23 cellular contexts compared by ENCODE assay signal in the genomic region with DNA sequence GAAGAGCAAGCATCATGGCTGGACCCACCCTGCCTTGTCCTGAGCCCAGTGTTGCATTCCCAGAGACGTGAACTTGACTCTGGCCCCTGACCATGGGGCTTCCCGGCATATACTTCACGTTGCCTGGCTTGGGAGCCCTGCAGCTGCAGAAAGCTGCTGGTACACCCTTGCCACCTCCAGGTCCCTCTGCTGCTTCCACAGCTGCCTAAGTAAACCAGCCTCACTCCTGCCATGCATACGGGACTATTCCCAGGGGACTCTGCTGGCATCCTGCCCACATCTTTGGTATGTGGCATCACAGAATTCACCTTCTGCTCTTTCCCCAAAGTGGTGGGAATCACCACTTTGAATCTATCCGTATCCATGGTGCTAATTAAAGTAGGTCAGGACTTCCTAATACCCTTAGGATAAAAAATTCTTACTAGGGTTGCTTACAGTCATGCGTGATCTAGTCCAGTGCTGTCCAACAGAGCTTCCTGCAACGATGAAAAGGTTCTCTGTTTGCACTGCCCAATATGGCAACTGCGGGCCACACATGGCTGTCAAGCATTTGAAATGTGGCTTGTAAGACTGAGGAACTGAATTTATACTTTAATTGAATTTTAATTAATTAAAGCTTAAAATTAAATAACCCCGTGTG.
DNase-seq lines count a peak whose midpoint lies in the region; ATAC-seq and TF ChIP-seq lines count a peak whose summit lies in the region.
"Had no signal": no experiment of that assay in that cellular context is flagged by ENCODE, and none has a peak within 500 bp of the region (broad histone marks: within the 10 kb centered on the region; RNA-seq: fewer than 3 reads in every experiment).

No MANE protein-coding gene starts in this region.

- no peak overlapping the region for H3K9ac ChIP-seq in SK-N-MC (ENCODE audit: insufficient read length)

- H3K36me3 ChIP-seq in BE2C = no peaks in the 10 kb centered on the region
- H3K36me3 ChIP-seq in SK-N-MC (ENCODE audit: insufficient read depth, low read length) = no peaks in the 10 kb centered on the region
- no peaks in the 10 kb centered on the region for H3K36me3 ChIP-seq in GM23338 (ENCODE audit: insufficient read depth)
- H3K36me3 ChIP-seq: heart left ventricle had no signal

- no peaks in the 10 kb centered on the region for H3F3A ChIP-seq in GM23338 (replicated peaks; ENCODE audit: low read depth)

- peaks cover 13% of the 10 kb centered on the region; the same call in 1 of the 2 replicates for H3K9me2 ChIP-seq in GM23338 (ENCODE audit: insufficient read depth)

- DNase-seq in BE2C (peak; percentile 79), DMS79 (lab: John Stamatoyannopoulos, UW) (peak; percentile 81), NCI-H2107 treated with DMSO at 0.1 percent for 48 hours (lab: John Stamatoyannopoulos, UW; ENCODE audit: unreplicated experiment) (peak; percentile 44), SK-N-MC (ENCODE audit: low read depth, low spot score) (peak; percentile 18), ureter (ENCODE audit: low spot score) (no peak), Kasumi-1 (lab: John Stamatoyannopoulos, UW) (no peak), GM23338 (ENCODE audit: low spot score) (no peak)
- DNase-seq: activated CD4-positive, alpha-beta T cell treated with anti-CD3 and anti-CD28 coated beads, Interleukin-2, amount 50 U/mL, for 48 hours; activated T-cell treated with anti-CD3 and anti-CD28 coated beads, Interleukin-2, amount 50 U/mL, for 4 hours; Caco-2; endodermal cell; heart left ventricle; HFFc6; KG1; NCI-H146; occipital lobe; right cardiac atrium; stimulated activated naive CD4-positive, alpha-beta T cell treated with Interleukin-2 at 50 U/mL for 16 hours had no signal

- H3K4me1 ChIP-seq in BE2C (peaks cover 13% of the 10 kb centered on the region), GM23338 (ENCODE audit: insufficient read depth) (no peaks in the 10 kb centered on the region)
- H3K4me1 ChIP-seq: Caco-2, heart left ventricle, tibial nerve had no signal

- H3K4me3 ChIP-seq in BE2C (ENCODE audit: low read depth, low read length) (no peak overlapping the region), SK-N-MC (no peak overlapping the region), GM23338 (no peak overlapping the region)
- H3K4me3 ChIP-seq: heart left ventricle, tibial nerve had no signal

- H3K27me3 ChIP-seq in BE2C (no peaks in the 10 kb centered on the region), GM23338 (ENCODE audit: insufficient read depth) (no peaks in the 10 kb centered on the region)
- H3K27me3 ChIP-seq: tibial nerve had no signal

- H3K27me3 Mint-ChIP-seq in GM23338 (ENCODE audit: insufficient read depth, low read depth, poor library complexity) = peaks cover 23% of the 10 kb centered on the region

- H2AFZ ChIP-seq in GM23338 = no peak overlapping the region

- no peaks in the 10 kb centered on the region for H4K20me1 ChIP-seq in GM23338 (replicated peaks; ENCODE audit: insufficient read depth)

- no peaks in the 10 kb centered on the region for H3K79me2 ChIP-seq in GM23338 (replicated peaks; ENCODE audit: insufficient read depth)

- H3K36me3 Mint-ChIP-seq in GM23338 (ENCODE audit: low read depth) = no peaks in the 10 kb centered on the region
- H3K36me3 Mint-ChIP-seq: activated naive CD4-positive, alpha-beta T cell treated with anti-CD3 and anti-CD28 coated beads, Interleukin-2, amount 50 U/mL, for 24 hours had no signal

- peaks cover 8% of the 10 kb centered on the region for H3K4me1 Mint-ChIP-seq in GM23338
- H3K4me1 Mint-ChIP-seq: activated naive CD4-positive, alpha-beta T cell treated with anti-CD3 and anti-CD28 coated beads, Interleukin-2, amount 50 U/mL, for 24 hours had no signal

- no peaks in the 10 kb centered on the region for H3K9me3 Mint-ChIP-seq in GM23338
- H3K9me3 Mint-ChIP-seq: activated naive CD4-positive, alpha-beta T cell treated with anti-CD3 and anti-CD28 coated beads, Interleukin-2, amount 50 U/mL, for 24 hours; activated T-cell treated with anti-CD3 and anti-CD28 coated beads, Interleukin-2, amount 50 U/mL, for 4 hours; endodermal cell; T-helper 1 cell treated with Interleukin-12 subunit alpha and Interleukin-12 subunit beta and Interleukin-4 antibody, amounts not matched to agents 30 μg/mL and 1 μg/mL, for 36 hours had no signal

- H3K4me3 Mint-ChIP-seq in GM23338 = no peak overlapping the region
- H3K4me3 Mint-ChIP-seq: activated naive CD4-positive, alpha-beta T cell treated with anti-CD3 and anti-CD28 coated beads, Interleukin-2, amount 50 U/mL, for 24 hours; activated T-cell treated with anti-CD3 and anti-CD28 coated beads, Interleukin-2, amount 50 U/mL, for 4 hours; endodermal cell; HFFc6; T-helper 1 cell treated with Interleukin-12 subunit alpha and Interleukin-12 subunit beta and Interleukin-4 antibody, amounts not matched to agents 30 μg/mL and 1 μg/mL, for 36 hours had no signal

- no peaks in the 10 kb centered on the region for H3K9me3 ChIP-seq in BE2C
- no peaks in the 10 kb centered on the region for H3K9me3 ChIP-seq in SK-N-MC (ENCODE audit: low read depth, low read length)
- H3K9me3 ChIP-seq: Caco-2, heart left ventricle, tibial nerve had no signal

- H3K27ac ChIP-seq in SK-N-MC (no peak overlapping the region), GM23338 (ENCODE audit: low read depth) (no peak overlapping the region)
- H3K27ac ChIP-seq: heart left ventricle, tibial nerve, VCaP had no signal

- ATAC-seq in GM23338 (no peak), HG02610 (IDR thresholded peaks at IDR 0.05; ENCODE audit: unreplicated experiment) (no peak)
- ATAC-seq: activated T-cell treated with anti-CD3 and anti-CD28 coated beads, Interleukin-2, amount 50 U/mL, for 4 hours; heart left ventricle; right cardiac atrium had no signal

- no peak overlapping the region for H3K4me2 ChIP-seq in GM23338

- TF ChIP-seq CTCF in BE2C (IDR thresholded peaks at IDR 0.05; ENCODE audit: low read depth, low read length) (no peak), GM23338 (conservative IDR thresholded peaks at IDR 0.05; ENCODE audit: low read depth in 2 of 2) (no peak)

- no peak overlapping the region for H3K27ac Mint-ChIP-seq in GM23338
- H3K27ac Mint-ChIP-seq: activated naive CD4-positive, alpha-beta T cell treated with anti-CD3 and anti-CD28 coated beads, Interleukin-2, amount 50 U/mL, for 24 hours; endodermal cell; HFFc6; T-helper 1 cell treated with Interleukin-12 subunit alpha and Interleukin-12 subunit beta and Interleukin-4 antibody, amounts not matched to agents 30 μg/mL and 1 μg/mL, for 36 hours had no signal

TF ChIP-seq in GM23338, 12 proteins besides CTCF, POLR2A, EP300 and RAD21:
- TF ChIP-seq EZH2phosphoT487 (IDR thresholded peaks at IDR 0.05; ENCODE audit: unreplicated experiment) (no peak), ZNF114 (CRISPR knock-in tag; IDR thresholded peaks at IDR 0.05) (no peak), EZH2 (IDR thresholded peaks at IDR 0.05; ENCODE audit: low read depth, unreplicated experiment) (no peak), JUNB (IDR thresholded peaks at IDR 0.05; ENCODE audit: unreplicated experiment) (no peak), ZNF331 (CRISPR knock-in tag; IDR thresholded peaks at IDR 0.05; ENCODE audit: low read depth) (no peak)
- TF ChIP-seq, protein P1, sequence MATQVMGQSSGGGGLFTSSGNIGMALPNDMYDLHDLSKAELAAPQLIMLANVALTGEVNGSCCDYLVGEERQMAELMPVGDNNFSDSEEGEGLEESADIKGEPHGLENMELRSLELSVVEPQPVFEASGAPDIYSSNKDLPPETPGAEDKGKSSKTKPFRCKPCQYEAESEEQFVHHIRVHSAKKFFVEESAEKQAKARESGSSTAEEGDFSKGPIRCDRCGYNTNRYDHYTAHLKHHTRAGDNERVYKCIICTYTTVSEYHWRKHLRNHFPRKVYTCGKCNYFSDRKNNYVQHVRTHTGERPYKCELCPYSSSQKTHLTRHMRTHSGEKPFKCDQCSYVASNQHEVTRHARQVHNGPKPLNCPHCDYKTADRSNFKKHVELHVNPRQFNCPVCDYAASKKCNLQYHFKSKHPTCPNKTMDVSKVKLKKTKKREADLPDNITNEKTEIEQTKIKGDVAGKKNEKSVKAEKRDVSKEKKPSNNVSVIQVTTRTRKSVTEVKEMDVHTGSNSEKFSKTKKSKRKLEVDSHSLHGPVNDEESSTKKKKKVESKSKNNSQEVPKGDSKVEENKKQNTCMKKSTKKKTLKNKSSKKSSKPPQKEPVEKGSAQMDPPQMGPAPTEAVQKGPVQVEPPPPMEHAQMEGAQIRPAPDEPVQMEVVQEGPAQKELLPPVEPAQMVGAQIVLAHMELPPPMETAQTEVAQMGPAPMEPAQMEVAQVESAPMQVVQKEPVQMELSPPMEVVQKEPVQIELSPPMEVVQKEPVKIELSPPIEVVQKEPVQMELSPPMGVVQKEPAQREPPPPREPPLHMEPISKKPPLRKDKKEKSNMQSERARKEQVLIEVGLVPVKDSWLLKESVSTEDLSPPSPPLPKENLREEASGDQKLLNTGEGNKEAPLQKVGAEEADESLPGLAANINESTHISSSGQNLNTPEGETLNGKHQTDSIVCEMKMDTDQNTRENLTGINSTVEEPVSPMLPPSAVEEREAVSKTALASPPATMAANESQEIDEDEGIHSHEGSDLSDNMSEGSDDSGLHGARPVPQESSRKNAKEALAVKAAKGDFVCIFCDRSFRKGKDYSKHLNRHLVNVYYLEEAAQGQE (IDR thresholded peaks at IDR 0.05; ENCODE audit: unreplicated experiment) = no peak
TF ChIP-seq in GM23338: peak in this region for 0.

Comparison
In these comparisons a context has a peak if more than half of its experiments do, and no peak if none do; other contexts are left out.
1. DNase-seq: peak in BE2C (single experiment), DMS79 (single experiment), NCI-H2107 treated with DMSO at 0.1 percent for 48 hours (single experiment) and SK-N-MC (single experiment); none in ureter (single experiment), Kasumi-1 (0 of 2) and GM23338 (single experiment).